In the genomic region with DNA sequence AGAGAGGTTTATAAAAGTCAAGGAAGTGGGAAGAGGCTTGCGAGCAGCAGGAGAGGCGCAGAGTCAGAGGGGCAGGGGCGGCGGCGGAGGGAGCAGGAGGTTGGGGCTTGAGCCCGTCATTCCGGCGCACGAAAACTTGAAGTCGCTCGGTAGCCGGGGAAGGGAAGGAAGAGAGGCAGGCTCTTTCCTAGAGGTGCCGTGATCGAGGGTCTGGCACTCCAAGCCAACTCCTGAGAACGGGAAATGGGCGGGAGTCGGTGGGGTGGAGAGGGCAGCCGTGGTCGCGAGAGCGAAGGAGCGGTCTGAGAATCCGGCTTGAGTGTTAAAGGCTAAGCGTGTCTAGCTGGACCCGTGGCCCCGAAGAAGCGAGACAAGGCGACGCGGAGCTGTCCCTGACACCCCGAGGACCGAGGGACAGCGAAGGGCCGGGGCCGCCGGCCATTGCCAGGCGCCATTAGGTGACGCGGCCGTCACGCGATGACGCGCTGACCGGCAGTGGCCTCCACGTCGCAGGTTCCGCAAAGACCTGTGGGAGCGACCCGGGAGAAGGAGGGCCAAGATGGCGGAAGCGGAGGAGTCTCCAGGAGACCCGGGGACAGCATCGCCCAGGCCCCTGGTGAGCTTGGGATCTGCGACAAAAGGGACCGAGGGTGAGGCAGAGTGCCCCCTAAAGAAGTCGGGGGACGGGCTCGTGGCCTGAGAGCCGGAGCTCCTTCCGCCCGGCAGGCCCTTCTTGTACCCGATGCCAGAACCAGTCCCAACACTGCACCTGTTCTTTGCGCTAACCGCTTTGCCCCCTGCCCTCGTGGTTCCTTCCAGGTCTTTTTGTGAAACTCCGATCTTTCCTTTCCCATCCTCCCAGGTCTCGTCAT, we compare ENCODE assay signal across 8 cellular contexts. TPM values are rescaled to one million over a fixed set of nuclear protein-coding genes. Genes with fewer than 3 reads are reported as not detected.
A peak's percentile ranks its signal among the peaks of the same experiment; 100 is the strongest.
DNase-seq lines count a peak whose midpoint lies in the region; ATAC-seq and TF ChIP-seq lines count a peak whose summit lies in the region.

A gene with protein sequence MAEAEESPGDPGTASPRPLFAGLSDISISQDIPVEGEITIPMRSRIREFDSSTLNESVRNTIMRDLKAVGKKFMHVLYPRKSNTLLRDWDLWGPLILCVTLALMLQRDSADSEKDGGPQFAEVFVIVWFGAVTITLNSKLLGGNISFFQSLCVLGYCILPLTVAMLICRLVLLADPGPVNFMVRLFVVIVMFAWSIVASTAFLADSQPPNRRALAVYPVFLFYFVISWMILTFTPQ (plus strand): TSS at position 544 of the 872 bp plus-strand sequence. CDS start 16 bp downstream, at position 560.

- intact Hi-C loops in CD4-positive, alpha-beta T cell (cut with DNase I, micrococcal nuclease), result no loop called here

- ATAC-seq in CD4-positive, alpha-beta T cell (ENCODE audit: poor library complexity), result peak; percentile 81
- peak; percentile 95 for ATAC-seq in GM19351 (IDR thresholded peaks at IDR 0.05; ENCODE audit: unreplicated experiment)
- peak; percentile 99 for ATAC-seq in HG03460 (IDR thresholded peaks at IDR 0.05; ENCODE audit: unreplicated experiment)
- ATAC-seq in activated CD8-positive, alpha-beta T cell treated with anti-CD3 and anti-CD28 coated beads, Interleukin-2, amount 10 ng/mL, durations not matched to agents 7 days and 5 days, result peak; percentile 90

- CTCF ChIA-PET in CD4-positive, alpha-beta T cell (lab: Charles Lee), result interaction anchor here (1.3 kb wide), 1 partner anchor 13 kb away, joined by 3 read pairs; no protein-coding TSS in a partner anchor
- CTCF ChIA-PET in activated CD8-positive, alpha-beta T cell treated with anti-CD3 and anti-CD28 coated beads, Interleukin-2, amount 10 ng/mL, durations not matched to agents 7 days and 5 days (lab: Charles Lee), result interaction anchor here (0.9 to 1.4 kb wide), 3 partner anchors 8 to 36 kb away, joined by 3 to 5 read pairs (median 3); no protein-coding TSS in a partner anchor

- H3K27ac ChIP-seq in CD4-positive, alpha-beta T cell (ENCODE audit: low read depth, low read length), result peak within 1 kb of the TSS; percentile 77

- H3K9me3 Mint-ChIP-seq in CD4-positive, alpha-beta T cell, result no peaks in the 10 kb centered on the region
- H3K9me3 Mint-ChIP-seq in activated CD8-positive, alpha-beta T cell treated with anti-CD3 and anti-CD28 coated beads, Interleukin-2, amount 10 ng/mL, durations not matched to agents 7 days and 5 days (ENCODE audit: insufficient read depth), result no peaks in the 10 kb centered on the region

- POLR2A ChIA-PET in CD4-positive, alpha-beta T cell (lab: Charles Lee), result interaction anchor here (0.6 kb wide), 1 partner anchor 1601 kb away, joined by 3 read pairs; no protein-coding TSS in a partner anchor
- POLR2A ChIA-PET in activated CD8-positive, alpha-beta T cell treated with anti-CD3 and anti-CD28 coated beads, Interleukin-2, amount 10 ng/mL, durations not matched to agents 7 days and 5 days (lab: Charles Lee), result interaction anchor here (0.5 to 1.3 kb wide), 5 partner anchors 68 to 436 kb away, joined by 3 to 5 read pairs (median 3); a partner anchor contains a TSS

- peak within 1 kb of the TSS; percentile 95 for H3K27ac Mint-ChIP-seq in CD4-positive, alpha-beta T cell
- H3K27ac Mint-ChIP-seq in activated CD8-positive, alpha-beta T cell treated with anti-CD3 and anti-CD28 coated beads, Interleukin-2, amount 10 ng/mL, durations not matched to agents 7 days and 5 days, result peak within 1 kb of the TSS; percentile 98

- H3K4me3 Mint-ChIP-seq in CD4-positive, alpha-beta T cell, result peak within 1 kb of the TSS; percentile 96
- H3K4me3 Mint-ChIP-seq in activated CD8-positive, alpha-beta T cell treated with anti-CD3 and anti-CD28 coated beads, Interleukin-2, amount 10 ng/mL, durations not matched to agents 7 days and 5 days, result peak within 1 kb of the TSS; percentile 84

- peaks cover 27% of the 10 kb centered on the region for H3K36me3 Mint-ChIP-seq in CD4-positive, alpha-beta T cell (ENCODE audit: low read depth)
- H3K36me3 Mint-ChIP-seq in activated CD8-positive, alpha-beta T cell treated with anti-CD3 and anti-CD28 coated beads, Interleukin-2, amount 10 ng/mL, durations not matched to agents 7 days and 5 days (ENCODE audit: low read depth), result peaks cover 9% of the 10 kb centered on the region

- no peak for TF ChIP-seq CTCF in CD4-positive, alpha-beta T cell (IDR thresholded peaks at IDR 0.05)

- peaks cover 51% of the 10 kb centered on the region for H3K4me1 Mint-ChIP-seq in CD4-positive, alpha-beta T cell (ENCODE audit: low read depth)
- H3K4me1 Mint-ChIP-seq in activated CD8-positive, alpha-beta T cell treated with anti-CD3 and anti-CD28 coated beads, Interleukin-2, amount 10 ng/mL, durations not matched to agents 7 days and 5 days (ENCODE audit: low read depth), result peaks cover 26% of the 10 kb centered on the region

- peak; percentile 31 to 60 (median 44) for DNase-seq in CD4-positive, alpha-beta T cell
- DNase-seq in NCI-H774 (lab: John Stamatoyannopoulos, UW), result peak; percentile 43
- peak; percentile 73 for DNase-seq in activated CD8-positive, alpha-beta T cell treated with anti-CD3 and anti-CD28 coated beads, Interleukin-2, amount 10 ng/mL, durations not matched to agents 7 days and 5 days
- peak; percentile 47 for DNase-seq in effector CD4-positive, alpha-beta T cell
- DNase-seq in lung microvascular endothelial cell (ENCODE audit: low read depth in 2 of 2), result peak; percentile 78 to 80
- DNase-seq in stimulated activated CD4-positive, alpha-beta T cell treated with anti-CD3 and anti-CD28 coated beads, TNF-alpha, amount 100 ng/mL, for 24 hours (ENCODE audit: low read depth in 3 of 3), result peak; percentile 34 to 54 (median 38)

- no peaks in the 10 kb centered on the region for H3K27me3 Mint-ChIP-seq in CD4-positive, alpha-beta T cell
- no peaks in the 10 kb centered on the region for H3K27me3 Mint-ChIP-seq in activated CD8-positive, alpha-beta T cell treated with anti-CD3 and anti-CD28 coated beads, Interleukin-2, amount 10 ng/mL, durations not matched to agents 7 days and 5 days (ENCODE audit: low read depth)

- H3K27me3 ChIP-seq in CD4-positive, alpha-beta T cell (ENCODE audit: control insufficient read depth, insufficient read depth, low read length), result no peaks in the 10 kb centered on the region

- H3K9me3 ChIP-seq in CD4-positive, alpha-beta T cell (ENCODE audit: control insufficient read depth, low read length), result no peaks in the 10 kb centered on the region

RNA-seq across cellular contexts. Expression of the gene that starts here (rescaled TPM):
- 1 to 10 TPM; 7.0 to 7.4 TPM for total RNA-seq in CD4-positive, alpha-beta T cell
- 10 to 100 TPM; 14.3 to 15.0 TPM for total RNA-seq in activated CD8-positive, alpha-beta T cell treated with anti-CD3 and anti-CD28 coated beads, Interleukin-2, amount 10 ng/mL, durations not matched to agents 7 days and 5 days
- total RNA-seq in lung microvascular endothelial cell, result 11.3 and 20.0 TPM in 2 replicates

Comparison
In these comparisons a context has a peak if more than half of its experiments do, and no peak if none do; other contexts are left out.
1. Peak in every context shown above with its lines: DNase-seq, ATAC-seq and H3K27ac ChIP-seq.